In genomic region chr2:122135353-122135947, GRCh38 we compare ENCODE assay signal across 2 cellular contexts.
A peak's percentile ranks its signal among the peaks of the same experiment; 100 is the strongest.
TF ChIP-seq lines count a peak whose summit lies in the region.

No MANE protein-coding gene starts in this region.

TF ChIP-seq in GM23338, 12 proteins besides CTCF, POLR2A, EP300 and RAD21 (continued from another document):
- TF ChIP-seq, protein P1, sequence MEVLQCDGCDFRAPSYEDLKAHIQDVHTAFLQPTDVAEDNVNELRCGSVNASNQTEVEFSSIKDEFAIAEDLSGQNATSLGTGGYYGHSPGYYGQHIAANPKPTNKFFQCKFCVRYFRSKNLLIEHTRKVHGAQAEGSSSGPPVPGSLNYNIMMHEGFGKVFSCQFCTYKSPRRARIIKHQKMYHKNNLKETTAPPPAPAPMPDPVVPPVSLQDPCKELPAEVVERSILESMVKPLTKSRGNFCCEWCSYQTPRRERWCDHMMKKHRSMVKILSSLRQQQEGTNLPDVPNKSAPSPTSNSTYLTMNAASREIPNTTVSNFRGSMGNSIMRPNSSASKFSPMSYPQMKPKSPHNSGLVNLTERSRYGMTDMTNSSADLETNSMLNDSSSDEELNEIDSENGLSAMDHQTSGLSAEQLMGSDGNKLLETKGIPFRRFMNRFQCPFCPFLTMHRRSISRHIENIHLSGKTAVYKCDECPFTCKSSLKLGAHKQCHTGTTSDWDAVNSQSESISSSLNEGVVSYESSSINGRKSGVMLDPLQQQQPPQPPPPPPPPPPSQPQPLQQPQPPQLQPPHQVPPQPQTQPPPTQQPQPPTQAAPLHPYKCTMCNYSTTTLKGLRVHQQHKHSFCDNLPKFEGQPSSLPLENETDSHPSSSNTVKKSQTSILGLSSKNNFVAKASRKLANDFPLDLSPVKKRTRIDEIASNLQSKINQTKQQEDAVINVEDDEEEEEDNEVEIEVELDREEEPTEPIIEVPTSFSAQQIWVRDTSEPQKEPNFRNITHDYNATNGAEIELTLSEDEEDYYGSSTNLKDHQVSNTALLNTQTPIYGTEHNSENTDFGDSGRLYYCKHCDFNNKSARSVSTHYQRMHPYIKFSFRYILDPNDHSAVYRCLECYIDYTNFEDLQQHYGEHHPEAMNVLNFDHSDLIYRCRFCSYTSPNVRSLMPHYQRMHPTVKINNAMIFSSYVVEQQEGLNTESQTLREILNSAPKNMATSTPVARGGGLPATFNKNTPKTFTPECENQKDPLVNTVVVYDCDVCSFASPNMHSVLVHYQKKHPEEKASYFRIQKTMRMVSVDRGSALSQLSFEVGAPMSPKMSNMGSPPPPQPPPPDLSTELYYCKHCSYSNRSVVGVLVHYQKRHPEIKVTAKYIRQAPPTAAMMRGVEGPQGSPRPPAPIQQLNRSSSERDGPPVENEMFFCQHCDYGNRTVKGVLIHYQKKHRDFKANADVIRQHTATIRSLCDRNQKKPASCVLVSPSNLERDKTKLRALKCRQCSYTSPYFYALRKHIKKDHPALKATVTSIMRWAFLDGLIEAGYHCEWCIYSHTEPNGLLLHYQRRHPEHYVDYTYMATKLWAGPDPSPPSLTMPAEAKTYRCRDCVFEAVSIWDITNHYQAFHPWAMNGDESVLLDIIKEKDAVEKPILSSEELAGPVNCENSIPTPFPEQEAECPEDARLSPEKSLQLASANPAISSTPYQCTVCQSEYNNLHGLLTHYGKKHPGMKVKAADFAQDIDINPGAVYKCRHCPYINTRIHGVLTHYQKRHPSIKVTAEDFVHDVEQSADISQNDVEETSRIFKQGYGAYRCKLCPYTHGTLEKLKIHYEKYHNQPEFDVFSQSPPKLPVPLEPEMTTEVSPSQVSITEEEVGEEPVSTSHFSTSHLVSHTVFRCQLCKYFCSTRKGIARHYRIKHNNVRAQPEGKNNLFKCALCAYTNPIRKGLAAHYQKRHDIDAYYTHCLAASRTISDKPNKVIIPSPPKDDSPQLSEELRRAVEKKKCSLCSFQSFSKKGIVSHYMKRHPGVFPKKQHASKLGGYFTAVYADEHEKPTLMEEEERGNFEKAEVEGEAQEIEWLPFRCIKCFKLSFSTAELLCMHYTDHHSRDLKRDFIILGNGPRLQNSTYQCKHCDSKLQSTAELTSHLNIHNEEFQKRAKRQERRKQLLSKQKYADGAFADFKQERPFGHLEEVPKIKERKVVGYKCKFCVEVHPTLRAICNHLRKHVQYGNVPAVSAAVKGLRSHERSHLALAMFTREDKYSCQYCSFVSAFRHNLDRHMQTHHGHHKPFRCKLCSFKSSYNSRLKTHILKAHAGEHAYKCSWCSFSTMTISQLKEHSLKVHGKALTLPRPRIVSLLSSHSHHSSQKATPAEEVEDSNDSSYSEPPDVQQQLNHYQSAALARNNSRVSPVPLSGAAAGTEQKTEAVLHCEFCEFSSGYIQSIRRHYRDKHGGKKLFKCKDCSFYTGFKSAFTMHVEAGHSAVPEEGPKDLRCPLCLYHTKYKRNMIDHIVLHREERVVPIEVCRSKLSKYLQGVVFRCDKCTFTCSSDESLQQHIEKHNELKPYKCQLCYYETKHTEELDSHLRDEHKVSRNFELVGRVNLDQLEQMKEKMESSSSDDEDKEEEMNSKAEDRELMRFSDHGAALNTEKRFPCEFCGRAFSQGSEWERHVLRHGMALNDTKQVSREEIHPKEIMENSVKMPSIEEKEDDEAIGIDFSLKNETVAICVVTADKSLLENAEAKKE (CRISPR knock-in tag; IDR thresholded peaks at IDR 0.05), result no peak
- TF ChIP-seq, protein P2, sequence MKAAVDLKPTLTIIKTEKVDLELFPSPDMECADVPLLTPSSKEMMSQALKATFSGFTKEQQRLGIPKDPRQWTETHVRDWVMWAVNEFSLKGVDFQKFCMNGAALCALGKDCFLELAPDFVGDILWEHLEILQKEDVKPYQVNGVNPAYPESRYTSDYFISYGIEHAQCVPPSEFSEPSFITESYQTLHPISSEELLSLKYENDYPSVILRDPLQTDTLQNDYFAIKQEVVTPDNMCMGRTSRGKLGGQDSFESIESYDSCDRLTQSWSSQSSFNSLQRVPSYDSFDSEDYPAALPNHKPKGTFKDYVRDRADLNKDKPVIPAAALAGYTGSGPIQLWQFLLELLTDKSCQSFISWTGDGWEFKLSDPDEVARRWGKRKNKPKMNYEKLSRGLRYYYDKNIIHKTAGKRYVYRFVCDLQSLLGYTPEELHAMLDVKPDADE (IDR thresholded peaks at IDR 0.05), result no peak
- TF ChIP-seq, protein P3, sequence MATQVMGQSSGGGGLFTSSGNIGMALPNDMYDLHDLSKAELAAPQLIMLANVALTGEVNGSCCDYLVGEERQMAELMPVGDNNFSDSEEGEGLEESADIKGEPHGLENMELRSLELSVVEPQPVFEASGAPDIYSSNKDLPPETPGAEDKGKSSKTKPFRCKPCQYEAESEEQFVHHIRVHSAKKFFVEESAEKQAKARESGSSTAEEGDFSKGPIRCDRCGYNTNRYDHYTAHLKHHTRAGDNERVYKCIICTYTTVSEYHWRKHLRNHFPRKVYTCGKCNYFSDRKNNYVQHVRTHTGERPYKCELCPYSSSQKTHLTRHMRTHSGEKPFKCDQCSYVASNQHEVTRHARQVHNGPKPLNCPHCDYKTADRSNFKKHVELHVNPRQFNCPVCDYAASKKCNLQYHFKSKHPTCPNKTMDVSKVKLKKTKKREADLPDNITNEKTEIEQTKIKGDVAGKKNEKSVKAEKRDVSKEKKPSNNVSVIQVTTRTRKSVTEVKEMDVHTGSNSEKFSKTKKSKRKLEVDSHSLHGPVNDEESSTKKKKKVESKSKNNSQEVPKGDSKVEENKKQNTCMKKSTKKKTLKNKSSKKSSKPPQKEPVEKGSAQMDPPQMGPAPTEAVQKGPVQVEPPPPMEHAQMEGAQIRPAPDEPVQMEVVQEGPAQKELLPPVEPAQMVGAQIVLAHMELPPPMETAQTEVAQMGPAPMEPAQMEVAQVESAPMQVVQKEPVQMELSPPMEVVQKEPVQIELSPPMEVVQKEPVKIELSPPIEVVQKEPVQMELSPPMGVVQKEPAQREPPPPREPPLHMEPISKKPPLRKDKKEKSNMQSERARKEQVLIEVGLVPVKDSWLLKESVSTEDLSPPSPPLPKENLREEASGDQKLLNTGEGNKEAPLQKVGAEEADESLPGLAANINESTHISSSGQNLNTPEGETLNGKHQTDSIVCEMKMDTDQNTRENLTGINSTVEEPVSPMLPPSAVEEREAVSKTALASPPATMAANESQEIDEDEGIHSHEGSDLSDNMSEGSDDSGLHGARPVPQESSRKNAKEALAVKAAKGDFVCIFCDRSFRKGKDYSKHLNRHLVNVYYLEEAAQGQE (IDR thresholded peaks at IDR 0.05; ENCODE audit: unreplicated experiment), result no peak
- no peak for TF ChIP-seq STAT1 (IDR thresholded peaks at IDR 0.05; ENCODE audit: unreplicated experiment)

TF ChIP-seq in K562, 482 proteins besides CTCF, POLR2A, EP300 and RAD21 (continued from another document and continues in another):
- TF ChIP-seq MNT (conservative IDR thresholded peaks at IDR 0.05), result no peak; a peak in 1 of 4 replicates
- TF ChIP-seq HMG20A (CRISPR knock-in tag; conservative IDR thresholded peaks at IDR 0.05), result peak; percentile 38; the same call in 1 of the 2 replicates
- peak; percentile 51; the same call in 1 of the 2 replicates for TF ChIP-seq FOXM1 (IDR thresholded peaks at IDR 0.05; ENCODE audit: low read depth)
- TF ChIP-seq FOXM1 (CRISPR knock-in tag; IDR thresholded peaks at IDR 0.05; ENCODE audit: low read depth), result no peak
- TF ChIP-seq RNF2 (IDR thresholded peaks at IDR 0.05), result no peak
- TF ChIP-seq HDAC2 (IDR thresholded peaks at IDR 0.05), result 0 out of 2 replicates have a peak, but pooled peaks have one; percentile 21
- TF ChIP-seq, protein P4, sequence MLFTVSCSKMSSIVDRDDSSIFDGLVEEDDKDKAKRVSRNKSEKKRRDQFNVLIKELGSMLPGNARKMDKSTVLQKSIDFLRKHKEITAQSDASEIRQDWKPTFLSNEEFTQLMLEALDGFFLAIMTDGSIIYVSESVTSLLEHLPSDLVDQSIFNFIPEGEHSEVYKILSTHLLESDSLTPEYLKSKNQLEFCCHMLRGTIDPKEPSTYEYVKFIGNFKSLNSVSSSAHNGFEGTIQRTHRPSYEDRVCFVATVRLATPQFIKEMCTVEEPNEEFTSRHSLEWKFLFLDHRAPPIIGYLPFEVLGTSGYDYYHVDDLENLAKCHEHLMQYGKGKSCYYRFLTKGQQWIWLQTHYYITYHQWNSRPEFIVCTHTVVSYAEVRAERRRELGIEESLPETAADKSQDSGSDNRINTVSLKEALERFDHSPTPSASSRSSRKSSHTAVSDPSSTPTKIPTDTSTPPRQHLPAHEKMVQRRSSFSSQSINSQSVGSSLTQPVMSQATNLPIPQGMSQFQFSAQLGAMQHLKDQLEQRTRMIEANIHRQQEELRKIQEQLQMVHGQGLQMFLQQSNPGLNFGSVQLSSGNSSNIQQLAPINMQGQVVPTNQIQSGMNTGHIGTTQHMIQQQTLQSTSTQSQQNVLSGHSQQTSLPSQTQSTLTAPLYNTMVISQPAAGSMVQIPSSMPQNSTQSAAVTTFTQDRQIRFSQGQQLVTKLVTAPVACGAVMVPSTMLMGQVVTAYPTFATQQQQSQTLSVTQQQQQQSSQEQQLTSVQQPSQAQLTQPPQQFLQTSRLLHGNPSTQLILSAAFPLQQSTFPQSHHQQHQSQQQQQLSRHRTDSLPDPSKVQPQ (CRISPR knock-in tag; IDR thresholded peaks at IDR 0.05; ENCODE audit: borderline replicate concordance), result 0 out of 2 replicates have a peak, but pooled peaks have one; percentile 39
- 0 out of 2 replicates have a peak, but pooled peaks have one; percentile 20 for TF ChIP-seq HES1 (IDR thresholded peaks at IDR 0.05; ENCODE audit: low read depth)
- TF ChIP-seq, protein P5, sequence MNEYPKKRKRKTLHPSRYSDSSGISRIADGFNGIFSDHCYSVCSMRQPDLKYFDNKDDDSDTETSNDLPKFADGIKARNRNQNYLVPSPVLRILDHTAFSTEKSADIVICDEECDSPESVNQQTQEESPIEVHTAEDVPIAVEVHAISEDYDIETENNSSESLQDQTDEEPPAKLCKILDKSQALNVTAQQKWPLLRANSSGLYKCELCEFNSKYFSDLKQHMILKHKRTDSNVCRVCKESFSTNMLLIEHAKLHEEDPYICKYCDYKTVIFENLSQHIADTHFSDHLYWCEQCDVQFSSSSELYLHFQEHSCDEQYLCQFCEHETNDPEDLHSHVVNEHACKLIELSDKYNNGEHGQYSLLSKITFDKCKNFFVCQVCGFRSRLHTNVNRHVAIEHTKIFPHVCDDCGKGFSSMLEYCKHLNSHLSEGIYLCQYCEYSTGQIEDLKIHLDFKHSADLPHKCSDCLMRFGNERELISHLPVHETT (CRISPR knock-in tag; conservative IDR thresholded peaks at IDR 0.05 in 1 of 2, IDR thresholded peaks at IDR 0.05 in 1 of 2), result peak in 1 of 2 experiments; percentile 47; a peak in 1 of 4 replicates
- TF ChIP-seq STAT5A (IDR thresholded peaks at IDR 0.05; ENCODE audit: borderline replicate concordance, low read length), result peak; percentile 52; the same call in 1 of the 2 replicates
- no peak for TF ChIP-seq OTX1 (CRISPR knock-in tag; IDR thresholded peaks at IDR 0.05)
- no peak for TF ChIP-seq U2AF2 (optimal IDR thresholded peaks at IDR 0.05; ENCODE audit: low read depth, low read length)
- TF ChIP-seq CCNT2 (IDR thresholded peaks at IDR 0.05; ENCODE audit: borderline replicate concordance, extremely low read depth, insufficient read length, low read depth, low read length), result peak; percentile 46
- peak in 1 of 2 experiments; percentile 52; a peak in 1 of 4 replicates for TF ChIP-seq FOXA3 (CRISPR knock-in tag; conservative IDR thresholded peaks at IDR 0.05 in 1 of 2, IDR thresholded peaks at IDR 0.05 in 1 of 2)
- no peak for TF ChIP-seq SIN3A (IDR thresholded peaks at IDR 0.05; ENCODE audit: borderline replicate concordance in 2 of 2, control insufficient read depth in 1 of 2, low read depth in 2 of 2, low read length in 2 of 2)
- TF ChIP-seq SMARCA4 (IDR thresholded peaks at IDR 0.05), result peak; percentile 77; the same call in 1 of the 2 replicates
- TF ChIP-seq TRIM24 (IDR thresholded peaks at IDR 0.05), result peak in 1 of 2 experiments; percentile 47; a peak in 1 of 4 replicates
- TF ChIP-seq TEAD1 (CRISPR knock-in tag; IDR thresholded peaks at IDR 0.05), result 0 out of 4 replicates have a peak, but pooled peaks of 1 of the 2 experiments have one; percentile 39
- peak; percentile 76 for TF ChIP-seq NCOR1 (IDR thresholded peaks at IDR 0.05)
- no peak; the same call in 1 of the 2 replicates for TF ChIP-seq ZBTB9 (CRISPR knock-in tag; IDR thresholded peaks at IDR 0.05)
- TF ChIP-seq PML (IDR thresholded peaks at IDR 0.05; ENCODE audit: low read length), result peak; percentile 78
- peak; percentile 92 for TF ChIP-seq ARID1B (IDR thresholded peaks at IDR 0.05)
- peak; percentile 83 for TF ChIP-seq TCF3 (CRISPR knock-in tag; IDR thresholded peaks at IDR 0.05)
- peak; percentile 50; the same call in 1 of the 2 replicates for TF ChIP-seq RAD51 (IDR thresholded peaks at IDR 0.05; ENCODE audit: borderline replicate concordance, low read depth)
- no peak for TF ChIP-seq STAG1 (CRISPR knock-in tag; IDR thresholded peaks at IDR 0.05; ENCODE audit: borderline replicate concordance)
